11 cellular contexts compared by ENCODE assay signal in the genomic region with DNA sequence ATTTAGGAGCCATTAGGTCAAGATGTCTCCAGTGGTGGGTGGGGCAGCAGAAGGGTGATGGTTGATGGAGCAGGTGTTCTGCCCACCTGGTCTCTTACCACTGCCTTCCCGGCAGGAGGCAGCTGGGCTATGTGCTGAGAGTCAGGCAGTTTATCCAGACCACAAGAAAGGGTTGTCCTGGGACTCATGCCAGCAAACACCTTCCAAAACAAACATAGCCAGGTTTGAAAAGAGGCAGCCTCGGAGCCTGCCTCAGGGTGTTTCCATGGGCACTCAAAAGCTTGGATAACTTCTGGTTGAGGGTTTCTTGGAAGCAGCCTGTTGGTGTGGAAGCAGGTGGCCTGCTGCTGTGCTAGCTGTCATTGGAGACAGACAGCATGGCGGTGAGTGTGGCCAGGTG.
DNase-seq lines count a peak whose midpoint lies in the region; ATAC-seq and TF ChIP-seq lines count a peak whose summit lies in the region.
"Had no signal": no experiment of that assay in that cellular context is flagged by ENCODE, and none has a peak within 500 bp of the region (broad histone marks: within the 10 kb centered on the region; RNA-seq: fewer than 3 reads in every experiment).

No MANE protein-coding gene starts in this region.

- H2BK120ac ChIP-seq in neuronal stem cell (ENCODE audit: low read depth, low read length) = no peak overlapping the region

- H3K4me1 ChIP-seq in DND-41 (ENCODE audit: insufficient read depth, low read length) (no peaks in the 10 kb centered on the region), breast epithelium (peaks cover 0 to 6% of the 10 kb centered on the region in 2 donors), muscle layer of duodenum (ENCODE audit: control insufficient read depth in 1 of 2, insufficient read depth in 2 of 2, low read length in 2 of 2) (peaks cover 0 to 7% of the 10 kb centered on the region in 2 donors), neuronal stem cell (ENCODE audit: control insufficient read depth in 2 of 2, insufficient read depth in 1 of 2, low read depth in 1 of 2, low read length in 2 of 2) (peaks cover 0 to 3% of the 10 kb centered on the region in 2 donors), tibial nerve (peaks cover 0 to 4% (median 0%) of the 10 kb centered on the region in 4 donors)
- H3K4me1 ChIP-seq: HAP-1 had no signal

- DNase-seq in DND-41 (peak; percentile 10), NCI-H2107 treated with DMSO at 0.1 percent for 48 hours (lab: John Stamatoyannopoulos, UW; ENCODE audit: unreplicated experiment) (peak; percentile 98), breast epithelium (ENCODE audit: low spot score in 2 of 2) (peak; percentile 81 to 95), neuronal stem cell (ENCODE audit: low spot score) (no peak), tibial nerve (ENCODE audit: low spot score in 2 of 2) (no peak), NOMO-1 treated with DMSO at 0.1 percent for 48 hours (lab: John Stamatoyannopoulos, UW; ENCODE audit: unreplicated experiment) (no peak)
- DNase-seq: activated naive CD8-positive, alpha-beta T cell treated with anti-CD3 and anti-CD28 coated beads for 36 hours had no signal

- H3K27me3 ChIP-seq in DND-41 (ENCODE audit: insufficient read depth, low read length, poor library complexity) (peaks cover 2% of the 10 kb centered on the region), breast epithelium (no peaks in the 10 kb centered on the region), muscle layer of duodenum (ENCODE audit: low read depth, low read length) (no peaks in the 10 kb centered on the region), neuronal stem cell (ENCODE audit: control insufficient read depth in 3 of 3, insufficient read depth in 3 of 3, low read depth in 1 of 3, low read length in 3 of 3) (no peaks in the 10 kb centered on the region), tibial nerve (no peaks in the 10 kb centered on the region)

- H3K4me2 ChIP-seq in DND-41 (ENCODE audit: insufficient read depth, low read length) = no peak overlapping the region
- no peak overlapping the region for H3K4me2 ChIP-seq in neuronal stem cell (ENCODE audit: insufficient read depth, low read length, poor library complexity, severe bottlenecking)

- TF ChIP-seq EP300 in tibial nerve (IDR thresholded peaks at IDR 0.05) = no peak

- no peaks in the 10 kb centered on the region for H3K79me1 ChIP-seq in neuronal stem cell (ENCODE audit: low read depth, low read length)

- no peak overlapping the region for H2AK5ac ChIP-seq in neuronal stem cell (ENCODE audit: low read depth, low read length)

- no peaks in the 10 kb centered on the region for H3K36me3 ChIP-seq in DND-41 (ENCODE audit: insufficient read depth, low read length)
- no peaks in the 10 kb centered on the region for H3K36me3 ChIP-seq in breast epithelium
- no peaks in the 10 kb centered on the region for H3K36me3 ChIP-seq in muscle layer of duodenum (ENCODE audit: control insufficient read depth in 1 of 2, insufficient read depth in 2 of 2, low read length in 2 of 2)
- no peaks in the 10 kb centered on the region for H3K36me3 ChIP-seq in neuronal stem cell (replicated peaks in 1 of 2; ENCODE audit: control insufficient read depth in 2 of 2, insufficient read depth in 2 of 2, low read length in 2 of 2)
- no peaks in the 10 kb centered on the region for H3K36me3 ChIP-seq in tibial nerve
- H3K36me3 ChIP-seq: HAP-1 had no signal

- H2BK15ac ChIP-seq in neuronal stem cell (ENCODE audit: low read length) = no peak overlapping the region

- no peaks in the 10 kb centered on the region for H3K79me2 ChIP-seq in DND-41 (ENCODE audit: insufficient read depth, low read length)

- H3K23ac ChIP-seq in neuronal stem cell (ENCODE audit: low read depth, low read length, poor library complexity) = no peak overlapping the region

- H3K4ac ChIP-seq in neuronal stem cell (ENCODE audit: low read length) = no peak overlapping the region

- intact Hi-C loops in breast epithelium (cut with DNase I; ENCODE audit: low total_unique reads) = no loop called here

- H2BK12ac ChIP-seq in neuronal stem cell (ENCODE audit: low read length) = no peak overlapping the region

- H2BK5ac ChIP-seq in neuronal stem cell (ENCODE audit: low read length) = no peak overlapping the region

- ATAC-seq in DND-41 (ENCODE audit: insufficient read depth, low read depth) (no peak), HG02852 (IDR thresholded peaks at IDR 0.05; ENCODE audit: unreplicated experiment) (no peak)
- ATAC-seq: WTC11 had no signal

- no peak for TF ChIP-seq POLR2A in breast epithelium (IDR thresholded peaks at IDR 0.05)
- no peak for TF ChIP-seq POLR2A in tibial nerve (IDR thresholded peaks at IDR 0.05)

- H3K14ac ChIP-seq in neuronal stem cell (ENCODE audit: low read length) = no peak overlapping the region

- no CpG with 5 or more reads among the region's 3 CpGs for WGBS in neuronal stem cell (ENCODE audit: extremely low coverage in 2 of 2, insufficient read length in 2 of 2, insufficient replicate concordance in 1 of 2), 2 donors
- WGBS in tibial nerve, 2 donors = 49 to 52% methylated on average over 3 of the region's 3 CpGs

- H3K9me3 ChIP-seq in DND-41 (ENCODE audit: insufficient read depth, low read length, severe bottlenecking) = no peaks in the 10 kb centered on the region
- no peaks in the 10 kb centered on the region for H3K9me3 ChIP-seq in breast epithelium
- no peaks in the 10 kb centered on the region for H3K9me3 ChIP-seq in muscle layer of duodenum (ENCODE audit: control insufficient read depth in 1 of 2, low read length in 2 of 2)
- H3K9me3 ChIP-seq in neuronal stem cell (replicated peaks in 1 of 2; ENCODE audit: control insufficient read depth in 2 of 2, insufficient read depth in 1 of 2, low read depth in 1 of 2, low read length in 2 of 2) = no peaks in the 10 kb centered on the region
- peaks cover 0 to 5% (median 0%) of the 10 kb centered on the region in 4 donors for H3K9me3 ChIP-seq in tibial nerve

- H3K27ac ChIP-seq in DND-41 (ENCODE audit: low read length) (no peak overlapping the region), breast epithelium (peak overlapping the region; percentile 40 to 73), muscle layer of duodenum (ENCODE audit: low read length) (peak overlapping the region; percentile 82), neuronal stem cell (replicated peaks; ENCODE audit: low read length) (no peak overlapping the region), tibial nerve (no peak overlapping the region)

- H2AFZ ChIP-seq in DND-41 (ENCODE audit: low read depth, low read length) = no peak overlapping the region
- no peak overlapping the region for H2AFZ ChIP-seq in neuronal stem cell (ENCODE audit: low read length)

- no peak for TF ChIP-seq CTCF in DND-41 (IDR thresholded peaks at IDR 0.05; ENCODE audit: borderline replicate concordance, extremely low read depth, low read length, poor library complexity, severe bottlenecking)
- no peak for TF ChIP-seq CTCF in breast epithelium (IDR thresholded peaks at IDR 0.05)
- no peak for TF ChIP-seq CTCF in tibial nerve (IDR thresholded peaks at IDR 0.05)

- H3K9ac ChIP-seq in DND-41 (ENCODE audit: low read depth, low read length) = no peak overlapping the region
- H3K9ac ChIP-seq in neuronal stem cell (ENCODE audit: low read depth, low read length, poor library complexity) = no peak overlapping the region

- H4K8ac ChIP-seq in neuronal stem cell (ENCODE audit: low read depth, low read length) = no peak overlapping the region

- H3K18ac ChIP-seq in neuronal stem cell (ENCODE audit: low read length) = no peak overlapping the region

- no peak overlapping the region for H3K4me3 ChIP-seq in DND-41 (ENCODE audit: low read depth in 1 of 2, low read length in 2 of 2)
- no peak overlapping the region for H3K4me3 ChIP-seq in breast epithelium
- no peak overlapping the region for H3K4me3 ChIP-seq in muscle layer of duodenum (ENCODE audit: low read depth in 1 of 2, low read length in 2 of 2)
- no peak overlapping the region for H3K4me3 ChIP-seq in neuronal stem cell (ENCODE audit: low read length in 2 of 2)
- H3K4me3 ChIP-seq in tibial nerve = no peak overlapping the region
- H3K4me3 ChIP-seq: HAP-1 had no signal

- H4K91ac ChIP-seq in neuronal stem cell (ENCODE audit: low read depth, low read length, poor library complexity) = no peak overlapping the region

- no peaks in the 10 kb centered on the region for H4K20me1 ChIP-seq in DND-41 (ENCODE audit: insufficient read depth, low read length)

Comparison
In these comparisons a context has a peak if more than half of its experiments do, and no peak if none do; other contexts are left out.
1. DNase-seq: peak in DND-41 (single experiment), NCI-H2107 treated with DMSO at 0.1 percent for 48 hours (single experiment) and breast epithelium (2 of 2); none in neuronal stem cell (single experiment), tibial nerve (0 of 2) and NOMO-1 treated with DMSO at 0.1 percent for 48 hours (single experiment).
2. H3K27ac ChIP-seq: peak in breast epithelium (2 of 2) and muscle layer of duodenum (single experiment); none in DND-41 (single experiment), neuronal stem cell (single experiment) and tibial nerve (0 of 4).